Comparison of ENCODE assay signal across 9 cellular contexts in the genomic region with DNA sequence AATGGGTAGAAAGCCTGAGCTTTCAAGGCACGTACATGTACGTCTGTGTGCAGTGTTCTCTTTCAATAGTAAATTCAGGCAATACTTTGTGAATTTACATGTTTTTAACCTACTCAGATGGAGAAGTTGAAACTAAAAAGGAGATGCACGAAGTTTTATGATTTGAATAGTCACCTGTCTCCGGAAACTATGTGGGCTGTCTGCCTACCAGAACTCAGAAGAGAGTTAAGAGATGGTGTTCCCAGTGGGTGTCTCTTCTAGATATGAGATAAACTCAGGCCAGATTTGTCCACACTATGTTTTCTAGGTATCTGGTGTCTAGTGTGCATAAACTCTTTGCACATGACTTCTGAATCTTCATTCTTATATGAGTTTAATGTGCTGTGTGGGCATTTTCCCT.
DNase-seq lines count a peak whose midpoint lies in the region; ATAC-seq and TF ChIP-seq lines count a peak whose summit lies in the region.
"Had no signal": no experiment of that assay in that cellular context is flagged by ENCODE, and none has a peak within 500 bp of the region (broad histone marks: within the 10 kb centered on the region; RNA-seq: fewer than 3 reads in every experiment).

No MANE protein-coding gene starts in this region.

- H3K27me3 Mint-ChIP-seq in IgD-negative memory B cell (no peaks in the 10 kb centered on the region), naive B cell (no peaks in the 10 kb centered on the region)

- H3K27me3 ChIP-seq in MG63 (no peaks in the 10 kb centered on the region), foreskin keratinocyte (no peaks in the 10 kb centered on the region), mesenchymal stem cell (ENCODE audit: control insufficient read depth in 1 of 2, insufficient read depth in 1 of 2, low read length in 2 of 2) (no peaks in the 10 kb centered on the region)

- 98% methylated on average over 4 of the region's 4 CpGs for whole genome bisulfite sequencing in mesenchymal stem cell

- no peak overlapping the region for H3K23ac ChIP-seq in mesenchymal stem cell (ENCODE audit: low read length in 2 of 2)

- H3K9me3 Mint-ChIP-seq in IgD-negative memory B cell, result no peaks in the 10 kb centered on the region
- H3K9me3 Mint-ChIP-seq in naive B cell, result no peaks in the 10 kb centered on the region

- no peak overlapping the region for H2AK5ac ChIP-seq in mesenchymal stem cell (ENCODE audit: low read length, severe bottlenecking)

- peaks cover 33% of the 10 kb centered on the region for H3K79me1 ChIP-seq in mesenchymal stem cell (replicated peaks; ENCODE audit: low read length, poor library complexity, severe bottlenecking)

- H4K91ac ChIP-seq in mesenchymal stem cell (ENCODE audit: low read length), result no peak overlapping the region

- peaks cover 26 to 47% (median 40%) of the 10 kb centered on the region in 3 donors for H3K4me1 Mint-ChIP-seq in IgD-negative memory B cell
- H3K4me1 Mint-ChIP-seq in naive B cell, result peaks cover 53 to 89% (median 76%) of the 10 kb centered on the region in 3 donors

- ATAC-seq in GM19043 (IDR thresholded peaks at IDR 0.05; ENCODE audit: low read depth, unreplicated experiment) (peak; percentile 75), HG02610 (IDR thresholded peaks at IDR 0.05; ENCODE audit: unreplicated experiment) (peak; percentile 76), naive B cell (ENCODE audit: low read depth in 2 of 2) (peak; percentile 80), foreskin keratinocyte (no peak)

- no peak overlapping the region for H2BK15ac ChIP-seq in mesenchymal stem cell (ENCODE audit: low read depth, poor library complexity, severe bottlenecking)

- H4K8ac ChIP-seq in mesenchymal stem cell (ENCODE audit: low read length), result no peak overlapping the region

- H3K4me3 ChIP-seq in MG63, result no peak overlapping the region
- H3K4me3 ChIP-seq in mesenchymal stem cell (ENCODE audit: insufficient read depth in 1 of 2, low read depth in 1 of 2, low read length in 2 of 2), result no peak overlapping the region
- H3K4me3 ChIP-seq: lung had no signal

- H3K9me3 ChIP-seq in MG63, result no peaks in the 10 kb centered on the region
- no peaks in the 10 kb centered on the region for H3K9me3 ChIP-seq in mesenchymal stem cell (ENCODE audit: control insufficient read depth, low read length)

- no peak overlapping the region for H3K4me2 ChIP-seq in mesenchymal stem cell (ENCODE audit: low read length, poor library complexity, severe bottlenecking)

- no peak overlapping the region for H3K4ac ChIP-seq in mesenchymal stem cell (ENCODE audit: low read depth in 1 of 2, low read length in 2 of 2)

- H3K36me3 ChIP-seq in MG63, result no peaks in the 10 kb centered on the region
- H3K36me3 ChIP-seq in mesenchymal stem cell (ENCODE audit: control insufficient read depth in 1 of 2, insufficient read depth in 2 of 2, low read depth in 1 of 2, low read length in 2 of 2), result no peaks in the 10 kb centered on the region

- no peak overlapping the region for H2AFZ ChIP-seq in mesenchymal stem cell (ENCODE audit: low read depth, low read length)

- no peak for TF ChIP-seq CTCF in foreskin keratinocyte (conservative IDR thresholded peaks at IDR 0.05)

- DNase-seq in naive B cell (peak; percentile 73), MG63 (no peak), foreskin keratinocyte (no peak), mesenchymal stem cell (no peak)
- DNase-seq: NCI-H1694 treated with DMSO at 0.1 percent for 48 hours had no signal

- H2BK12ac ChIP-seq in mesenchymal stem cell (ENCODE audit: low read length in 2 of 2), result no peak overlapping the region

- no peak overlapping the region for H3K18ac ChIP-seq in mesenchymal stem cell (ENCODE audit: low read depth in 1 of 2, low read length in 2 of 2)

- H3K4me3 Mint-ChIP-seq in IgD-negative memory B cell (peak overlapping the region; percentile 56 to 91 (median 87)), naive B cell (peak overlapping the region; percentile 75 to 94 (median 89))

- no peak overlapping the region for H3K9ac ChIP-seq in mesenchymal stem cell (ENCODE audit: low read length)

- H3K36me3 Mint-ChIP-seq in IgD-negative memory B cell (no peaks in the 10 kb centered on the region), naive B cell (peaks cover 0 to 8% of the 10 kb centered on the region in 2 donors)

- no peak overlapping the region for H3K14ac ChIP-seq in mesenchymal stem cell (ENCODE audit: low read length in 2 of 2)

- no peak overlapping the region for H2BK5ac ChIP-seq in mesenchymal stem cell (ENCODE audit: low read depth, low read length, poor library complexity, severe bottlenecking)

- H3K27ac Mint-ChIP-seq in IgD-negative memory B cell (peak overlapping the region; percentile 1 to 89 (median 52)), naive B cell (peak overlapping the region; percentile 94 to 99 (median 96))

- H3K27ac ChIP-seq in foreskin keratinocyte (no peak overlapping the region), mesenchymal stem cell (ENCODE audit: low read length, poor library complexity, severe bottlenecking) (no peak overlapping the region)

- no peaks in the 10 kb centered on the region for H3K4me1 ChIP-seq in foreskin keratinocyte
- peaks cover 11% of the 10 kb centered on the region for H3K4me1 ChIP-seq in mesenchymal stem cell (ENCODE audit: control insufficient read depth, insufficient read depth, low read depth, low read length)

- no peak overlapping the region for H2BK120ac ChIP-seq in mesenchymal stem cell (ENCODE audit: low read depth, low read length)
